10 cellular contexts compared by ENCODE assay signal in the genomic region with DNA sequence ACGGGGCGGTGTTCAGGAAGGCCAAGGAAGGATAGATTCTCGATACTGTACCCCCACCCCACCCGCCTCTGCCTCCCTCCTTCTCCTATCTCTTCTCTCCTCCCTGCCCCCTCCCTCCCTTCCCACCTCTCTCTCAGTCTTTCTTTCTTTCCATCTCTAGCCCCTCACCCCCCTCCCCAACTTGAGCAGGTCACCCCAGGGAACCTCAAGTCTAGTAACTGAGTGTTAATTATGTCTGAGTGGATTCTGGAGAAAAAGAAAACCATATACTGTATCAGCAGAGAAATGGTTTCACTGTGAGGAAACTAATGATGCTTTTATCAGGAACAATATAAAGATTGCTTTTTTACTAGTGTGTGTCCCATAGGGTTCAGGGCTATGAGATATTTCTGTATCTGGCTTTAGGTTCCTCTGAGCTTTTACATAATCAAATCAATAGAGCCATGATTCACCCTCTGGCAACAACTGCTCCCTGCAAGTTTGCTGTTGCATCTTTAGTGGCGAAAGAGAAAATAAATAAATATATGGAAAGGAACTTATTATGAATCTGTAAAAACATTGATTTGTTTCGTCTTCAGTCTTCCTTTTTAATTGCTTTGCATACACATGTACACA.
DNase-seq lines count a peak whose midpoint lies in the region; ATAC-seq, FAIRE-seq and TF ChIP-seq lines count a peak whose summit lies in the region.
"Had no signal": no experiment of that assay in that cellular context is flagged by ENCODE, and none has a peak within 500 bp of the region (broad histone marks: within the 10 kb centered on the region; RNA-seq: fewer than 3 reads in every experiment).

No MANE protein-coding gene starts in this region.

- H3K36me3 ChIP-seq in KOPT-K1 (ENCODE audit: insufficient read depth, low read length) (no peaks in the 10 kb centered on the region), GM12878 (ENCODE audit: control insufficient read depth in 2 of 2, insufficient read depth in 2 of 2, low read length in 1 of 2) (no peaks in the 10 kb centered on the region), tibial artery (no peaks in the 10 kb centered on the region)
- H3K36me3 ChIP-seq: heart left ventricle had no signal

- H2AFZ ChIP-seq in GM12878 (ENCODE audit: control insufficient read depth, low read depth, low read length) = no peak overlapping the region

- SMC1A ChIA-PET in GM12878 (lab: Charles Lee; ENCODE audit: uncharacterized antibody, unreplicated experiment) = interaction anchor here (1.5 kb wide), 1 partner anchor 28 kb away, joined by 3 read pairs; no protein-coding TSS in a partner anchor

- H3K27me3 Mint-ChIP-seq in mesothelial cell of epicardium (ENCODE audit: low read depth) = no peaks in the 10 kb centered on the region

- no peak overlapping the region for H3K4me2 ChIP-seq in GM12878 (ENCODE audit: control insufficient read depth, insufficient read depth)

- no peak overlapping the region for H3K4me3 Mint-ChIP-seq in mesothelial cell of epicardium

- ATAC-seq in GM12878 = peak; percentile 46; the same call in 2 of the 3 replicates
- no peak for ATAC-seq in HG02884 (IDR thresholded peaks at IDR 0.05; ENCODE audit: unreplicated experiment)
- ATAC-seq in HG03097 (IDR thresholded peaks at IDR 0.05; ENCODE audit: low FRiP score, unreplicated experiment) = no peak

- peaks cover 28% of the 10 kb centered on the region for H3K4me1 Mint-ChIP-seq in mesothelial cell of epicardium

- no peak for TF ChIP-seq CTCF in AG04450 (IDR thresholded peaks at IDR 0.05; ENCODE audit: low read depth, low read length)
- TF ChIP-seq CTCF in GM12878 (IDR thresholded peaks at IDR 0.05 in 2 of 3, conservative IDR thresholded peaks at IDR 0.05 in 1 of 3; ENCODE audit: control insufficient read depth in 2 of 3, extremely low read depth in 1 of 3, insufficient read depth in 1 of 3, low read depth in 3 of 3, low read length in 3 of 3) = no peak
- no peak for TF ChIP-seq CTCF in mesothelial cell of epicardium (IDR thresholded peaks at IDR 0.05; ENCODE audit: unreplicated experiment)
- TF ChIP-seq CTCF in tibial artery (IDR thresholded peaks at IDR 0.05) = no peak
- TF ChIP-seq CTCF in GM13976 (IDR thresholded peaks at IDR 0.05; ENCODE audit: borderline replicate concordance, control extremely low read depth, extremely low read depth, insufficient read depth, missing control alignments) = no peak

- H3K4me1 ChIP-seq in GM12878 (ENCODE audit: control insufficient read depth, insufficient read depth, low read length) = no peaks in the 10 kb centered on the region
- H3K4me1 ChIP-seq in tibial artery = peaks cover 0 to 30% (median 23%) of the 10 kb centered on the region in 4 donors

- RAD21 ChIA-PET in GM12878 (lab: Charles Lee; ENCODE audit: unreplicated experiment) = no interaction called here

- BruUV-seq in GM12878 (replicated peaks; lab: Mats Ljungman, UMichigan) = no TSS peak

- H3K4me3 ChIP-seq in AG04450 (ENCODE audit: low read depth, low read length) (no peak overlapping the region), GM12878 (no peak overlapping the region), tibial artery (no peak overlapping the region)

- H3K9ac ChIP-seq in GM12878 (ENCODE audit: control insufficient read depth, insufficient read depth, low read length) = no peak overlapping the region

- POLR2A ChIA-PET in AG04450 (lab: Yijun Ruan, JAX) (interaction anchor here (2.0 kb wide), 1 partner anchor 144 kb away, joined by 5 read pairs; no protein-coding TSS in a partner anchor), GM12878 (lab: Charles Lee) (no interaction called here)

- intact Hi-C loops in GM12878 (cut with micrococcal nuclease; ENCODE audit: unreplicated experiment) (loop anchor here (5.0 to 10.0 kb wide), 5 partner anchors 115 to 1270 kb away; no protein-coding TSS in a partner anchor), tibial artery (cut with DNase I; ENCODE audit: low total_unique reads) (loop anchor here (10.0 kb wide), 1 partner anchor 1272 kb away; no protein-coding TSS in a partner anchor)

- DNase-seq in AG04450 (ENCODE audit: low read depth, low spot score) (no peak), GM12878 (ENCODE audit: low read depth, low spot score) (no peak), mesothelial cell of epicardium (ENCODE audit: low spot score in 2 of 2, unreplicated experiment in 2 of 2) (no peak), tibial artery (no peak), GM13976 (ENCODE audit: low spot score) (no peak)
- DNase-seq: occipital lobe had no signal

- TF ChIP-seq POLR2A in GM12878 (IDR thresholded peaks at IDR 0.05; ENCODE audit: low read depth, low read length) = no peak

- peaks cover 11% of the 10 kb centered on the region for H3K36me3 Mint-ChIP-seq in mesothelial cell of epicardium

- TF ChIP-seq EP300 in GM12878 (IDR thresholded peaks at IDR 0.05; ENCODE audit: borderline replicate concordance in 1 of 2, control insufficient read depth in 1 of 2, low read depth in 2 of 2, low read length in 2 of 2) = no peak

- no peaks in the 10 kb centered on the region for H4K20me1 ChIP-seq in GM12878 (ENCODE audit: control insufficient read depth, insufficient read depth)

- peaks cover 14% of the 10 kb centered on the region for H3K9me3 Mint-ChIP-seq in mesothelial cell of epicardium

- peak overlapping the region; percentile 63 for H3K27ac ChIP-seq in AG04450 (ENCODE audit: low read depth, low read length)
- peak overlapping the region; percentile 36 for H3K27ac ChIP-seq in KOPT-K1 (ENCODE audit: low read depth, low read length, poor library complexity, severe bottlenecking)
- H3K27ac ChIP-seq in GM12878 (ENCODE audit: control insufficient read depth, insufficient read depth) = no peak overlapping the region
- H3K27ac ChIP-seq in tibial artery = no peak overlapping the region

- no peaks in the 10 kb centered on the region for H3K79me2 ChIP-seq in GM12878 (ENCODE audit: control insufficient read depth, insufficient read depth, low read length)

- in situ Hi-C loops in GM12878 (cut with MboI) = no loop called here
- in situ Hi-C loops in GM13976 (cut with MboI; ENCODE audit: low sequenced_read_pairs, unreplicated experiment) = no loop called here

- TF ChIP-seq RAD21 in GM12878 (IDR thresholded peaks at IDR 0.05; ENCODE audit: insufficient read depth, low read depth, low read length) = no peak

- H3K9me3 ChIP-seq in AG04450 (ENCODE audit: control insufficient read depth, insufficient read depth, low read length) (peaks cover 4% of the 10 kb centered on the region; the same call in 1 of the 2 replicates), KOPT-K1 (ENCODE audit: insufficient read depth, low read length, poor library complexity, severe bottlenecking) (peaks cover 13% of the 10 kb centered on the region), GM12878 (replicated peaks; ENCODE audit: control insufficient read depth, insufficient read depth, low read length) (no peaks in the 10 kb centered on the region; the same call in 2 of the 3 replicates), tibial artery (no peaks in the 10 kb centered on the region)

- peak overlapping the region; percentile 91 for H3K27ac Mint-ChIP-seq in mesothelial cell of epicardium

- 23% methylated on average over 4 of the region's 6 CpGs for WGBS in GM12878 (ENCODE audit: insufficient coverage, insufficient replicate concordance, low lambda C conversion rate, missing lambda C conversion rate)

- H3K27me3 ChIP-seq in AG04450 (ENCODE audit: control insufficient read depth, insufficient read depth, low read length) = no peaks in the 10 kb centered on the region
- H3K27me3 ChIP-seq in GM12878 (replicated peaks in 1 of 2; ENCODE audit: control insufficient read depth in 2 of 2, insufficient read depth in 2 of 2, low read length in 1 of 2) = no peaks in the 10 kb centered on the region; a peak in 1 of 4 replicates
- H3K27me3 ChIP-seq in tibial artery = no peaks in the 10 kb centered on the region
- H3K27me3 ChIP-seq: heart left ventricle had no signal

- no peak for FAIRE-seq in GM12878 (lab: Jason Lieb, UNC)

- CTCF ChIA-PET in AG04450 (lab: Charles Lee) (interaction anchor here (0.8 to 1.6 kb wide), 3 partner anchors 11 to 379 kb away, joined by 3 read pairs; no protein-coding TSS in a partner anchor), GM12878 (lab: Yijun Ruan, JAX) (no interaction called here)

TF ChIP-seq in GM12878, 131 proteins besides CTCF, POLR2A, EP300 and RAD21:
- TF ChIP-seq, protein P1, sequence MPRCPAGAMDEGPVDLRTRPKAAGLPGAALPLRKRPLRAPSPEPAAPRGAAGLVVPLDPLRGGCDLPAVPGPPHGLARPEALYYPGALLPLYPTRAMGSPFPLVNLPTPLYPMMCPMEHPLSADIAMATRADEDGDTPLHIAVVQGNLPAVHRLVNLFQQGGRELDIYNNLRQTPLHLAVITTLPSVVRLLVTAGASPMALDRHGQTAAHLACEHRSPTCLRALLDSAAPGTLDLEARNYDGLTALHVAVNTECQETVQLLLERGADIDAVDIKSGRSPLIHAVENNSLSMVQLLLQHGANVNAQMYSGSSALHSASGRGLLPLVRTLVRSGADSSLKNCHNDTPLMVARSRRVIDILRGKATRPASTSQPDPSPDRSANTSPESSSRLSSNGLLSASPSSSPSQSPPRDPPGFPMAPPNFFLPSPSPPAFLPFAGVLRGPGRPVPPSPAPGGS (IDR thresholded peaks at IDR 0.05; ENCODE audit: borderline replicate concordance, insufficient read depth, low read depth, low read length, poor library complexity, severe bottlenecking) = no peak

Comparison
In these comparisons a context has a peak if more than half of its experiments do, and no peak if none do; other contexts are left out.
1. H3K27ac ChIP-seq: peak in AG04450 (single experiment) and KOPT-K1 (single experiment); none in GM12878 (single experiment) and tibial artery (0 of 2).